ENCODE assay signal across 8 cellular contexts in genomic region chr11:120168960-120169681, GRCh38. TPM values are rescaled to one million over a fixed set of nuclear protein-coding genes. Genes with fewer than 3 reads are reported as not detected.
DNase-seq lines count a peak whose midpoint lies in the region; ATAC-seq and TF ChIP-seq lines count a peak whose summit lies in the region.

No MANE protein-coding gene starts in this region.

- H3K27me3 Mint-ChIP-seq in chondrocyte (ENCODE audit: low read depth) = peaks cover 58% of the 10 kb centered on the region

- H3K36me3 Mint-ChIP-seq in chondrocyte (ENCODE audit: low read depth) = peaks cover 9% of the 10 kb centered on the region

- no peak overlapping the region; the same call in 1 of the 2 replicates for H3K4me3 ChIP-seq in GM12864 (ENCODE audit: low read depth, low read length)

- peak; percentile 70 for TF ChIP-seq CTCF in GM12864 (IDR thresholded peaks at IDR 0.05; ENCODE audit: low read depth, low read length, missing control alignments)
- TF ChIP-seq CTCF in chondrocyte (IDR thresholded peaks at IDR 0.05) = peak; percentile 100

- peaks cover 9% of the 10 kb centered on the region for H3K4me1 Mint-ChIP-seq in chondrocyte (ENCODE audit: low read depth)

- no peak for ATAC-seq in GM21825 (IDR thresholded peaks at IDR 0.05; ENCODE audit: unreplicated experiment)

- H3K27ac Mint-ChIP-seq in chondrocyte (ENCODE audit: unreplicated experiment) = no peak overlapping the region

- peak overlapping the region; percentile 72 for H3K4me3 Mint-ChIP-seq in chondrocyte (ENCODE audit: unreplicated experiment)

- peaks cover 13% of the 10 kb centered on the region for H3K9me3 Mint-ChIP-seq in chondrocyte (ENCODE audit: low read depth)

- DNase-seq in GM12864 (ENCODE audit: low read depth) = no peak
- DNase-seq in NCI-H1092 (lab: John Stamatoyannopoulos, UW) = peak; percentile 69
- peak; percentile 65 for DNase-seq in activated CD4-positive, CD25-positive, alpha-beta regulatory T cell treated with anti-CD3 and anti-CD28 coated beads, Interleukin-2, amount 50 U/mL, for 72 hours
- peak; percentile 83 for DNase-seq in chondrocyte (ENCODE audit: low spot score)
- DNase-seq in kidney tubule cell (ENCODE audit: low spot score) = peak; percentile 67
- peak; percentile 67 for DNase-seq in stimulated activated CD4-positive, alpha-beta T cell treated with anti-CD3 and anti-CD28 coated beads, Interleukin-15, amount 100 ng/mL, for 24 hours
- DNase-seq in SIG-M5 treated with dmso at 0.1 percent for 504 hours (lab: John Stamatoyannopoulos, UW; ENCODE audit: unreplicated experiment) = no peak

RNA-seq across cellular contexts. Expression of gene TRIM29, which starts 31.2 kb away (rescaled TPM):
- not detected in 3 replicates for total RNA-seq in chondrocyte

RNA-seq across cellular contexts. Expression of gene OAF, which starts 41.7 kb away (rescaled TPM):
- total RNA-seq in chondrocyte = 5.7 to 12.8 TPM (median 6.6 TPM) in 3 replicates

Comparison
In these comparisons a context has a peak if more than half of its experiments do, and no peak if none do; other contexts are left out.
1. DNase-seq: peak in NCI-H1092 (single experiment), activated CD4-positive, CD25-positive, alpha-beta regulatory T cell treated with anti-CD3 and anti-CD28 coated beads, Interleukin-2, amount 50 U/mL, for 72 hours (single experiment), chondrocyte (single experiment), kidney tubule cell (single experiment) and stimulated activated CD4-positive, alpha-beta T cell treated with anti-CD3 and anti-CD28 coated beads, Interleukin-15, amount 100 ng/mL, for 24 hours (single experiment); none in GM12864 (single experiment) and SIG-M5 treated with dmso at 0.1 percent for 504 hours (single experiment).